Comparison of ENCODE assay signal across 18 cellular contexts in the genomic region with DNA sequence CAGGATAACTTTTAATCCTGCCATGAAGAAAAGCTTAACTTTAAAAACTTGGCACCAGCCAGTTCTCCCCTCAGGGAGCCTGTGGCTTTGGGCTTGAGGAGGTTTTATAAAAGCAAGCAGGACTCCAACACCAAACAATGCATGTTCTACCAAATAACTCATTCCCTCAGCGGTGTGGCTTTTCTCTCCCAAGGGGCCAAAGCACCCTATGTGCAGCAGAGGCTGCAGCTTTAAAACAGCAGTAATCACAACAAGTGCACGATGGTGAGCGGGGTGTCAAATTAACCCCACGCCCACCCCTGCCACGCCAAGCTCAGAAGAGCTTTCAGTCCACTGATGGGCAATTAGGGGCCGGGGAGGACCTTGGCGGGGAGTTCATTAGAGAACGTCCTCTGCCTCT.
"Had no signal": no experiment of that assay in that cellular context is flagged by ENCODE, and none has a peak within 500 bp of the region (broad histone marks: within the 10 kb centered on the region; RNA-seq: fewer than 3 reads in every experiment).

No MANE protein-coding gene starts in this region.

- H3K4me1 ChIP-seq: uterus had no signal

- H3K36me3 ChIP-seq: esophagus muscularis mucosa, gastroesophageal sphincter, heart left ventricle, lower lobe of right lung, transverse colon, uterus had no signal

- ATAC-seq: activated CD8-positive, alpha-beta memory T cell treated with anti-CD3 and anti-CD28 coated beads, Interleukin-2, amount 10 ng/mL, durations not matched to agents 7 days and 5 days; gastroesophageal sphincter; heart left ventricle; lower lobe of right lung; T-cell had no signal

- H3K4me3 ChIP-seq: esophagus muscularis mucosa, gastroesophageal sphincter, heart left ventricle, lower lobe of right lung, transverse colon, uterus had no signal

- H3K27me3 ChIP-seq: transverse colon, uterus had no signal

- H3K36me3 Mint-ChIP-seq: activated CD8-positive, alpha-beta memory T cell treated with anti-CD3 and anti-CD28 coated beads, Interleukin-2, amount 10 ng/mL, durations not matched to agents 7 days and 5 days; activated naive CD8-positive, alpha-beta T cell; T-cell had no signal

- H3K9me3 ChIP-seq: esophagus muscularis mucosa, gastroesophageal sphincter, heart left ventricle, lower lobe of right lung, transverse colon, uterus had no signal

- H3K27ac ChIP-seq: esophagus muscularis mucosa, gastroesophageal sphincter, heart left ventricle, lower lobe of right lung, transverse colon, uterus had no signal

- H3K4me3 Mint-ChIP-seq: activated B cell treated with CpG ODN at 0.5 μM for 24 hours; activated CD4-positive, alpha-beta memory T cell treated with anti-CD3 and anti-CD28 coated beads, Interleukin-2, amount 10 ng/mL, durations not matched to agents 7 days and 5 days; activated CD8-positive, alpha-beta memory T cell treated with anti-CD3 and anti-CD28 coated beads, Interleukin-2, amount 10 ng/mL, durations not matched to agents 7 days and 5 days; activated naive CD8-positive, alpha-beta T cell; nephron; T-cell had no signal

- H3K27me3 Mint-ChIP-seq: activated B cell treated with CpG ODN at 0.5 μM for 24 hours had no signal

- H3K4me1 Mint-ChIP-seq: activated CD4-positive, alpha-beta memory T cell treated with anti-CD3 and anti-CD28 coated beads, Interleukin-2, amount 10 ng/mL, durations not matched to agents 7 days and 5 days; T-cell had no signal

- DNase-seq: activated B cell treated with CpG ODN at 0.5 μM for 24 hours; activated CD4-positive, alpha-beta memory T cell treated with anti-CD3 and anti-CD28 coated beads, Interleukin-2, amount 10 ng/mL, durations not matched to agents 7 days and 5 days; activated CD4-positive, alpha-beta T cell treated with anti-CD3 and anti-CD28 coated beads for 4 hours; activated CD8-positive, alpha-beta memory T cell treated with anti-CD3 and anti-CD28 coated beads, Interleukin-2, amount 10 ng/mL, durations not matched to agents 7 days and 5 days; amniotic stem cell; effector memory CD4-positive, alpha-beta T cell; heart left ventricle; kidney; lower lobe of right lung; stimulated activated CD4-positive, alpha-beta T cell treated with anti-CD3 and anti-CD28 coated beads, Interleukin-2, amount 100 ng/mL, for 24 hours; stimulated activated naive CD4-positive, alpha-beta T cell treated with Interleukin-2 at 50 U/mL for 16 hours; T-cell; transverse colon; uterus had no signal

- H3K27ac Mint-ChIP-seq: activated B cell treated with CpG ODN at 0.5 μM for 24 hours; activated CD4-positive, alpha-beta memory T cell treated with anti-CD3 and anti-CD28 coated beads, Interleukin-2, amount 10 ng/mL, durations not matched to agents 7 days and 5 days; activated CD8-positive, alpha-beta memory T cell treated with anti-CD3 and anti-CD28 coated beads, Interleukin-2, amount 10 ng/mL, durations not matched to agents 7 days and 5 days; activated naive CD8-positive, alpha-beta T cell; T-cell had no signal

- H3K9me3 Mint-ChIP-seq: activated B cell treated with CpG ODN at 0.5 μM for 24 hours; activated CD4-positive, alpha-beta memory T cell treated with anti-CD3 and anti-CD28 coated beads, Interleukin-2, amount 10 ng/mL, durations not matched to agents 7 days and 5 days; nephron; T-cell had no signal
